ENCODE assay signal across 8 cellular contexts in the genomic region with DNA sequence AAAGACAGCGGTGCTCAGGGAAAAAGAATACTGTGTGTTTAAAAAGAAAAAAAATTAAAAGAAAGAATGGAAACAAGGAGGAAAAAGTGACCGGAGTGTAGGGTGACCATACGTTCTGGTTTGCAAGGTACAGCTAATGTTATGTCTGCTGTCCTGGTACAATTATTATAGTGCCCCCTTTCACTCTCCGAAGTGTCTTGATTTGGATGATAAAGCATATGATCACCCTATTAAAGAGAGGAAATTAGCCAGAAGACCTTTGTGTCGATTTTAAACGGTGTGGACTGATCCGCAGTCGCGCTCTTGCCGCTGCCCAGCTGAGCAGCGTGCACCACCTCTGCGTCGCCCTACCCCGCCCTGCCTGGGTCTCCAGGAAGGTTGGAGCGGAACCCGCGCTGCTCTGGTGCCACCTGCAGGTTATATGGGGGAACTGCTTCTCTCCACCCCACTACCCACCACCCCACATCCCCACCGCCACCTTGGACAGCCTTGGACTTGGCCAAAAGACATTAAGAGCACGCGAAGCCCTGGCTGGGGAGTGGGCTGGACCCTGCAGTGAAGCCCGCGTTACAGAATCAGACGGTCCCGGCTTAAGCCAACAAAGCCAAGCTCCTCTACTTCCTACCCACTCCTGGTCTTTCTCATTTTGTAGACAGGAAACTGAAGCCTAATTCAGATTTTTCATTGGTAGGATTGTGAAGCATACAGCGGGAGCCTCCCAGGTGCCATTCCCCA. TPM values are rescaled to one million over a fixed set of nuclear protein-coding genes. Genes with fewer than 3 reads are reported as not detected.
DNase-seq lines count a peak whose midpoint lies in the region; TF ChIP-seq lines count a peak whose summit lies in the region.

No MANE protein-coding gene starts in this region.

- H3K27me3 ChIP-seq in GM23248 (replicated peaks; ENCODE audit: insufficient read depth) (peaks cover 34% of the 10 kb centered on the region), cardiac muscle cell (peaks cover 40% of the 10 kb centered on the region), transverse colon (peaks cover 39% of the 10 kb centered on the region)

- no peaks in the 10 kb centered on the region for H3K9me2 ChIP-seq in GM23248 (ENCODE audit: insufficient read depth)

- H3F3A ChIP-seq in GM23248 (ENCODE audit: insufficient read depth) = no peaks in the 10 kb centered on the region

- H3K4me1 Mint-ChIP-seq in activated naive CD4-positive, alpha-beta T cell treated with anti-CD3 and anti-CD28 coated beads, Interleukin-2, amount 50 U/mL, for 24 hours = peaks cover 8% of the 10 kb centered on the region

- no peaks in the 10 kb centered on the region for H3K36me3 Mint-ChIP-seq in activated naive CD4-positive, alpha-beta T cell treated with anti-CD3 and anti-CD28 coated beads, Interleukin-2, amount 50 U/mL, for 24 hours

- no peaks in the 10 kb centered on the region for H4K20me1 ChIP-seq in GM23248 (ENCODE audit: insufficient read depth)

- TF ChIP-seq CTCF in cardiac muscle cell (IDR thresholded peaks at IDR 0.05; ENCODE audit: low read depth, low read length) (peak; percentile 66), transverse colon (IDR thresholded peaks at IDR 0.05) (peak; percentile 83 to 96 (median 93))

- intact Hi-C loops in posterior cingulate gyrus (cut with DNase I) (loop anchor here (2.0 kb wide), 1 partner anchor 73 kb away; no protein-coding TSS in a partner anchor), transverse colon (cut with DNase I; ENCODE audit: low total_unique reads) (loop anchor here (5.0 to 10.0 kb wide), 2 partner anchors 67 to 120 kb away; no protein-coding TSS in a partner anchor)

- DNase-seq in COR-L47 (lab: John Stamatoyannopoulos, UW) (peak; percentile 73), GM23248 (peak; percentile 86), NAMALWA (ENCODE audit: low spot score) (peak; percentile 88), SKM-1 treated with dmso at 0.1 percent for 144 hours (lab: John Stamatoyannopoulos, UW; ENCODE audit: unreplicated experiment) (peak; percentile 64), cardiac muscle cell (ENCODE audit: low read depth in 1 of 2, low spot score in 1 of 2) (peak; percentile 77 to 90), posterior cingulate gyrus (peak; percentile 44 to 97 (median 76)), transverse colon (peak; percentile 84)

- no peaks in the 10 kb centered on the region for H3K79me2 ChIP-seq in GM23248 (ENCODE audit: insufficient read depth)

- in situ Hi-C loops in GM23248 (cut with MboI) = loop anchor here (25.0 kb wide), 1 partner anchor 335 kb away; no protein-coding TSS in a partner anchor
- in situ Hi-C loops in transverse colon (cut with MboI; ENCODE audit: low pct_ligation_motif_present in 1 of 4, low pct_unique_long_range_greater_than_20kb in 1 of 4, low sequenced_read_pairs in 3 of 4) = loop anchor here in 2 of 4 donors (10.0 to 25.0 kb wide), 3 partner anchors 77 to 335 kb away; a partner anchor contains a TSS

- no peak overlapping the region for H3K27ac Mint-ChIP-seq in activated naive CD4-positive, alpha-beta T cell treated with anti-CD3 and anti-CD28 coated beads, Interleukin-2, amount 50 U/mL, for 24 hours

- H3K4me3 Mint-ChIP-seq in activated naive CD4-positive, alpha-beta T cell treated with anti-CD3 and anti-CD28 coated beads, Interleukin-2, amount 50 U/mL, for 24 hours = peak overlapping the region; percentile 54

- H3K36me3 ChIP-seq in GM23248 (ENCODE audit: low read depth) = no peaks in the 10 kb centered on the region
- H3K36me3 ChIP-seq in cardiac muscle cell = no peaks in the 10 kb centered on the region
- H3K36me3 ChIP-seq in transverse colon = no peaks in the 10 kb centered on the region

- no peaks in the 10 kb centered on the region for H3K9me3 Mint-ChIP-seq in activated naive CD4-positive, alpha-beta T cell treated with anti-CD3 and anti-CD28 coated beads, Interleukin-2, amount 50 U/mL, for 24 hours

- H2AFZ ChIP-seq in GM23248 = peak overlapping the region; percentile 79

- no peaks in the 10 kb centered on the region for H3K9me3 ChIP-seq in GM23248 (ENCODE audit: low read depth)
- no peaks in the 10 kb centered on the region for H3K9me3 ChIP-seq in cardiac muscle cell (ENCODE audit: low read depth)
- no peaks in the 10 kb centered on the region for H3K9me3 ChIP-seq in transverse colon

- no peak overlapping the region for H3K9ac ChIP-seq in GM23248

- H3K4me1 ChIP-seq in GM23248 (ENCODE audit: insufficient read depth) (0 out of 2 replicates have a peak, but pooled peaks cover 3% of the 10 kb centered on the region), cardiac muscle cell (ENCODE audit: low read depth) (no peaks in the 10 kb centered on the region), transverse colon (peaks cover 0 to 5% (median 2%) of the 10 kb centered on the region in 4 donors)

- no peak for TF ChIP-seq EP300 in transverse colon (IDR thresholded peaks at IDR 0.05; ENCODE audit: low read depth)

- H3K27ac ChIP-seq in GM23248 (no peak overlapping the region), cardiac muscle cell (no peak overlapping the region), transverse colon (no peak overlapping the region)

- H3K4me2 ChIP-seq in GM23248 (ENCODE audit: unreplicated experiment) = peak overlapping the region; percentile 78

- peak overlapping the region; percentile 66 for H3K4me3 ChIP-seq in GM23248
- H3K4me3 ChIP-seq in cardiac muscle cell = peak overlapping the region; percentile 5
- H3K4me3 ChIP-seq in transverse colon = peak overlapping the region in 1 of 4 donors; percentile 31

- TF ChIP-seq POLR2A in transverse colon (IDR thresholded peaks at IDR 0.05) = no peak

- H3K27me3 Mint-ChIP-seq in activated naive CD4-positive, alpha-beta T cell treated with anti-CD3 and anti-CD28 coated beads, Interleukin-2, amount 50 U/mL, for 24 hours = peaks cover 17% of the 10 kb centered on the region

- WGBS in GM23248 (ENCODE audit: low coverage in 1 of 2, low lambda C conversion rate in 2 of 2, missing lambda C conversion rate in 2 of 2), 2 experiments = 5 to 6% methylated on average over 25 of the region's 25 CpGs
- WGBS in transverse colon (ENCODE audit: low coverage in 1 of 2), 2 donors = 5 to 25% methylated on average over 3 to 25 of the region's 25 CpGs

RNA-seq across cellular contexts. Expression of a gene that starts 41.2 kb away (rescaled TPM):
- total RNA-seq in GM23248 (2014; rRNA removed; shearing (Covaris generic)) = 55.4 and 63.6 TPM in 2 replicates
- 41.8 and 44.1 TPM in 2 replicates for polyA plus RNA-seq in GM23248 (2016; fragmentation: Nextera tagmentation; extraction: Ambion mirVana)
- 27.0 and 36.7 TPM in 2 replicates for total RNA-seq in cardiac muscle cell
- 33.7 and 50.1 TPM in 2 replicates for polyA plus RNA-seq in cardiac muscle cell
- 10 to 100 TPM; 21.2 to 53.7 (median 26.9) TPM for total RNA-seq in transverse colon
